In genomic region chr2:79697200-79697599, GRCh38 we compare ENCODE assay signal across 24 cellular contexts.
"Had no signal": no experiment of that assay in that cellular context is flagged by ENCODE, and none has a peak within 500 bp of the region (broad histone marks: within the 10 kb centered on the region; RNA-seq: fewer than 3 reads in every experiment).

No MANE protein-coding gene starts in this region.

- H3K4me3 ChIP-seq: stomach, suprapubic skin, testis, thoracic aorta, thyroid gland, tibial artery, tibial nerve, transverse colon, upper lobe of left lung, upper lobe of right lung, uterus, vagina had no signal

- H3K36me3 ChIP-seq: stomach, suprapubic skin, thoracic aorta, thyroid gland, tibial artery, tibial nerve, transverse colon, upper lobe of left lung, upper lobe of right lung, uterus, vagina had no signal

- H3K27ac ChIP-seq: stomach, suprapubic skin, testis, thoracic aorta, thyroid gland, tibial artery, tibial nerve, transverse colon, upper lobe of left lung, upper lobe of right lung, uterus, vagina had no signal

- H3K27me3 ChIP-seq: stomach, suprapubic skin, testis, thyroid gland, tibial artery, tibial nerve, transverse colon, upper lobe of left lung, upper lobe of right lung, uterus, vagina had no signal

- H3K9me3 ChIP-seq: stomach, suprapubic skin, testis, thoracic aorta, thyroid gland, tibial artery, tibial nerve, transverse colon, upper lobe of left lung, upper lobe of right lung, uterus, vagina had no signal

- DNase-seq: stimulated activated CD4-positive, alpha-beta T cell treated with anti-CD3 and anti-CD28 coated beads, Interleukin-2, amount 100 ng/mL, for 48 hours; stimulated activated CD4-positive, alpha-beta T cell treated with anti-CD3 and anti-CD28 coated beads, Interleukin-4, amount 100 ng/mL, for 1 hour; stimulated activated CD4-positive, alpha-beta T cell treated with anti-CD3 and anti-CD28 coated beads, Interleukin-4, amount 100 ng/mL, for 24 hours; stimulated activated CD4-positive, alpha-beta T cell treated with anti-CD3 and anti-CD28 coated beads, Interleukin-4, amount 100 ng/mL, for 4 hours; stimulated activated CD8-positive, alpha-beta memory T cell treated with anti-CD3 and anti-CD28 coated beads, Interleukin-4, amount 100 ng/mL, for 48 hours; stimulated activated naive B cell treated with anti-CD40 and anti-IgM and Interleukin-4, amounts not matched to agents 10 μg/mL and 1 μg/mL and 100 μg/mL, for 72 hours; stimulated activated naive CD4-positive, alpha-beta T cell; stimulated activated naive CD4-positive, alpha-beta T cell treated with Interleukin-2 at 50 U/mL for 16 hours; stimulated activated naive CD8-positive, alpha-beta T cell treated with anti-CD3 and anti-CD28 coated beads, Interleukin-15, amount 100 ng/mL, for 72 hours; stimulated activated naive CD8-positive, alpha-beta T cell treated with anti-CD3 and anti-CD28 coated beads, Interleukin-15, Interleukin-2, amounts not matched to agents 100 U/mL and 50 U/mL, for 24 hours; stomach; substantia nigra; testis; thyroid gland; tibial artery; transverse colon; trophoblast cell; upper lobe of left lung; upper lobe of right lung; uterus had no signal
